21 cellular contexts compared by ENCODE assay signal in the genomic region with DNA sequence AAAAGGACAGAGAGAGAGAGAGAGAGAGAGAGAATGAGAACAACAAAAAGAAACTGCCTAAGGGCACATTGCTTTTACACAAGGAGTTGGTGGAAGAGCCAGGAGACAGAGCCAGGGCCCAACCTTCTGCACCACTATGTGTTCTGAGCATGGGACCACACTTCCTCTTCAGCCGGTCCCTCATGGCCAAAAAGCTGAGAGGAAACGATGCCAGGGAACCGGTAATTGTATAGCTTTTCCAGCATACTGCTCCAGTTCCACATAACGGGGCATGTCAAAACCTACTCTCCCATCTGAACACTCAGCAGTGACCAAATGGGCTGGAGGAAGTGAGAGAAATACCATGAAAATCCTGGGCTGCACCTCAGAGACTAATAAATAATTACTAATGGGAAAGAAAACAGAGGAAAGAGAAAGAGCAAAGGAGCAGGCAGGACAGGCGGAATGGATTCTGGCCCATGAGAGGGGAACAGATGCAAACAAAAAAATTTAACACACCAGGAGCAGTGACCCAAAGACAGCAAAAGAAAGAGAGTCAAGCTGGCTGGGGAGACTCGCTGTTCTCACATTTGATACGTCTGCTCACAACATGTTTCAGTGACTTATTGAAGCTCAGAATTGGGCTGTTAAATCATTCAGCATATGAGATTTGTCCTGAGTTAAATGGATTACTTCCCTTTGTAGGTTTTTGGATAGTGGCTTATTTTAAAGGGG. TPM values are rescaled to one million over a fixed set of nuclear protein-coding genes. Genes with fewer than 3 reads are reported as not detected.
"Had no signal": no experiment of that assay in that cellular context is flagged by ENCODE, and none has a peak within 500 bp of the region (broad histone marks: within the 10 kb centered on the region; RNA-seq: fewer than 3 reads in every experiment).

No MANE protein-coding gene starts in this region.

- H3K27ac ChIP-seq: brain microvascular endothelial cell, esophagus squamous epithelium, lower lobe of right lung, transverse colon, vagina had no signal

- H3K27me3 ChIP-seq: brain microvascular endothelial cell, esophagus squamous epithelium, transverse colon, vagina had no signal

- H3K36me3 ChIP-seq: brain microvascular endothelial cell, esophagus squamous epithelium, lower lobe of right lung, transverse colon, vagina had no signal

- H3K27ac Mint-ChIP-seq: nephron; stimulated activated naive CD8-positive, alpha-beta T cell treated with anti-CD3 and anti-CD28 coated beads, Interleukin-15, Interleukin-2, amounts not matched to agents 100 ng/mL and 50 ng/mL, for 24 hours had no signal

- H3K4me1 Mint-ChIP-seq: nephron had no signal

- H3K4me3 Mint-ChIP-seq: activated T-cell treated with anti-CD3 and anti-CD28 coated beads, Interleukin-2, amount 50 U/mL, for 4 hours; nephron; stimulated activated naive CD8-positive, alpha-beta T cell treated with anti-CD3 and anti-CD28 coated beads, Interleukin-15, Interleukin-2, amounts not matched to agents 100 ng/mL and 50 ng/mL, for 24 hours had no signal

- H3K4me3 ChIP-seq: esophagus squamous epithelium, lower lobe of right lung, transverse colon, vagina had no signal

- H3K4me1 ChIP-seq: vagina had no signal

- H3K9me3 ChIP-seq: esophagus squamous epithelium, lower lobe of right lung, transverse colon, vagina had no signal

- DNase-seq: activated CD4-positive, alpha-beta T cell treated with anti-CD3 and anti-CD28 coated beads, Interleukin-2, amount 50 U/mL, for 1 hour; activated CD8-positive, alpha-beta memory T cell treated with anti-CD3 and anti-CD28 coated beads, Interleukin-2, amount 50 U/mL, for 4 hours; activated naive CD4-positive, alpha-beta T cell treated with anti-CD3 and anti-CD28 coated beads, Interleukin-2, amount 50 U/mL, for 16 hours; activated T-cell treated with anti-CD3 and anti-CD28 coated beads, Interleukin-2, amount 50 U/mL, for 4 hours; brain microvascular endothelial cell; cortex of kidney; effector CD8-positive, alpha-beta T cell; esophagus squamous epithelium; lower lobe of right lung; midbrain; nucleus accumbens; posterior cingulate gyrus; retina; stimulated activated CD4-positive, alpha-beta T cell treated with anti-CD3 and anti-CD28 coated beads, Interleukin-2, amount 100 ng/mL, for 48 hours; transverse colon had no signal

- ATAC-seq: activated CD4-positive, CD25-positive, alpha-beta regulatory T cell treated with anti-CD3 and anti-CD28 coated beads, Interleukin-2, amount 50 U/mL, for 24 hours; activated T-cell treated with anti-CD3 and anti-CD28 coated beads, Interleukin-2, amount 50 U/mL, for 4 hours; lower lobe of right lung had no signal

- FAIRE-seq: endothelial cell of umbilical vein had no signal

RNA-seq across cellular contexts. Expression of a gene that starts 52.0 kb away (rescaled TPM):
- total RNA-seq: activated T-cell treated with anti-CD3 and anti-CD28 coated beads, Interleukin-2, amount 50 U/mL, for 4 hours; T-helper 1 cell treated with Interleukin-12 subunit alpha and Interleukin-12 subunit beta and Interleukin-4 antibody, amounts not matched to agents 30 ng/mL and 1 ng/mL, for 36 hours had no signal
